8 cellular contexts compared by ENCODE assay signal in the genomic region with DNA sequence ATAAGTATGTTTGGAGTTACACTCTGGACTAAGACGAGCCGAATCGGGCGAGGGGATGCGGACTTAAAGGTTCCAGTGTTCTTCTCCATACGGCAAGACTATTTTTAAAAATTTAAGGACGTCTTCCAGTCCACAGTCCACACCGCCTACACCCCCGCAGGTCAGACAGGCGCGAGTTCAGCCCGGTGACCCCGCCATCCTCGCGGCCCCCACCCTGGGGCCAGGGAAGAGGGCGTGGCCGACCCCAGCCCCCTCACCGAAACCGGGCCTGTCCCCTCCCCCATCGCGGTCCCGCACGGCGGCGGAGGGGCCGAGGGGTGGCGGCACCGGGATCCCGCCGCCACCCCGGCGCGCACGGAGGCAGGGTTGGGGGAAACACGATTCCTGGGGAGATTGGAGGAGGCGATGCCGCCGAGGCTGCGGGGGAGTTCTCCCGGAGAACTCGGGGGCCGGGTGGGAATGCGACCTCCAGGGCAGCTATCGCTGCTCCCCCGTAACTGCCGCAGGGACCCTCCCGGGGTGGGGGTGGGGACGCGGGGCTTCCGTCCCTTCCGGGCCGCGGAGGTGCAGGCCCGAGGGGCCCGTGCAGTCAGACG. TPM values are rescaled to one million over a fixed set of nuclear protein-coding genes. Genes with fewer than 3 reads are reported as not detected.
DNase-seq lines count a peak whose midpoint lies in the region; ATAC-seq lines count a peak whose summit lies in the region.

No MANE protein-coding gene starts in this region.

- H3K27me3 ChIP-seq in iPS-20b (ENCODE audit: insufficient read depth, low read length) (peaks cover 46% of the 10 kb centered on the region), stomach smooth muscle (ENCODE audit: control insufficient read depth in 1 of 2, insufficient read depth in 2 of 2, low read length in 2 of 2) (no peaks in the 10 kb centered on the region)

- H3K36me3 ChIP-seq in iPS-20b (ENCODE audit: insufficient read depth, low read depth, low read length) (no peaks in the 10 kb centered on the region), stomach smooth muscle (ENCODE audit: control insufficient read depth in 2 of 2, insufficient read depth in 2 of 2, low read length in 2 of 2) (no peaks in the 10 kb centered on the region)

- H3K4me3 Mint-ChIP-seq in activated naive CD8-positive, alpha-beta T cell treated with anti-CD3 and anti-CD28 coated beads for 36 hours = peak overlapping the region; percentile 66

- H3K9ac ChIP-seq in iPS-20b (ENCODE audit: low read depth, low read length) (peak overlapping the region; percentile 72; the same call in 1 of the 2 replicates), stomach smooth muscle (ENCODE audit: low read length in 2 of 2) (peak overlapping the region; percentile 62)

- no peak overlapping the region for H3K27ac Mint-ChIP-seq in activated naive CD8-positive, alpha-beta T cell treated with anti-CD3 and anti-CD28 coated beads for 36 hours

- H3K4me3 ChIP-seq in GM08714 (ENCODE audit: low read length) (peak overlapping the region; percentile 66), iPS-20b (ENCODE audit: low read length) (peak overlapping the region; percentile 80), stomach smooth muscle (ENCODE audit: low read length in 2 of 2) (peak overlapping the region; percentile 45 to 76)

- peaks cover 8% of the 10 kb centered on the region for H3K4me1 Mint-ChIP-seq in activated naive CD8-positive, alpha-beta T cell treated with anti-CD3 and anti-CD28 coated beads for 36 hours

- no peaks in the 10 kb centered on the region for H3K9me3 Mint-ChIP-seq in activated naive CD8-positive, alpha-beta T cell treated with anti-CD3 and anti-CD28 coated beads for 36 hours

- H3K4me1 ChIP-seq in iPS-20b (ENCODE audit: insufficient read depth, low read length) (peaks cover 20% of the 10 kb centered on the region), stomach smooth muscle (ENCODE audit: control insufficient read depth, insufficient read depth, low read length) (peaks cover 6% of the 10 kb centered on the region)

- peak; percentile 14 for ATAC-seq in HG02973 (IDR thresholded peaks at IDR 0.05; ENCODE audit: unreplicated experiment)

- DNase-seq in activated naive CD8-positive, alpha-beta T cell treated with anti-CD3 and anti-CD28 coated beads for 36 hours = no peak
- DNase-seq in islet precursor cell (no peak), mesenteric fat pad (ENCODE audit: low spot score) (no peak), NCI-H1694 treated with DMSO at 0.1 percent for 48 hours (lab: John Stamatoyannopoulos, UW) (no peak)

- no peak overlapping the region for H3K27ac ChIP-seq in iPS-20b (ENCODE audit: low read length)
- H3K27ac ChIP-seq in stomach smooth muscle (ENCODE audit: low read length) = peak overlapping the region; percentile 62

- peaks cover 41% of the 10 kb centered on the region for H3K27me3 Mint-ChIP-seq in activated naive CD8-positive, alpha-beta T cell treated with anti-CD3 and anti-CD28 coated beads for 36 hours

- H3K36me3 Mint-ChIP-seq in activated naive CD8-positive, alpha-beta T cell treated with anti-CD3 and anti-CD28 coated beads for 36 hours = no peaks in the 10 kb centered on the region

- no peaks in the 10 kb centered on the region for H3K9me3 ChIP-seq in iPS-20b (ENCODE audit: insufficient read depth, low read depth, low read length)
- H3K9me3 ChIP-seq in stomach smooth muscle (ENCODE audit: control insufficient read depth in 2 of 2, low read length in 2 of 2) = no peaks in the 10 kb centered on the region

RNA-seq across cellular contexts. Expression of a gene that starts 24.6 kb away (rescaled TPM):
- total RNA-seq in activated naive CD8-positive, alpha-beta T cell treated with anti-CD3 and anti-CD28 coated beads for 36 hours = 1 to 10 TPM; 9.0 to 9.4 TPM
- total RNA-seq in mesenteric fat pad = 56.2 TPM
